ENCODE assay signal across 1 cellular context in the genomic region with DNA sequence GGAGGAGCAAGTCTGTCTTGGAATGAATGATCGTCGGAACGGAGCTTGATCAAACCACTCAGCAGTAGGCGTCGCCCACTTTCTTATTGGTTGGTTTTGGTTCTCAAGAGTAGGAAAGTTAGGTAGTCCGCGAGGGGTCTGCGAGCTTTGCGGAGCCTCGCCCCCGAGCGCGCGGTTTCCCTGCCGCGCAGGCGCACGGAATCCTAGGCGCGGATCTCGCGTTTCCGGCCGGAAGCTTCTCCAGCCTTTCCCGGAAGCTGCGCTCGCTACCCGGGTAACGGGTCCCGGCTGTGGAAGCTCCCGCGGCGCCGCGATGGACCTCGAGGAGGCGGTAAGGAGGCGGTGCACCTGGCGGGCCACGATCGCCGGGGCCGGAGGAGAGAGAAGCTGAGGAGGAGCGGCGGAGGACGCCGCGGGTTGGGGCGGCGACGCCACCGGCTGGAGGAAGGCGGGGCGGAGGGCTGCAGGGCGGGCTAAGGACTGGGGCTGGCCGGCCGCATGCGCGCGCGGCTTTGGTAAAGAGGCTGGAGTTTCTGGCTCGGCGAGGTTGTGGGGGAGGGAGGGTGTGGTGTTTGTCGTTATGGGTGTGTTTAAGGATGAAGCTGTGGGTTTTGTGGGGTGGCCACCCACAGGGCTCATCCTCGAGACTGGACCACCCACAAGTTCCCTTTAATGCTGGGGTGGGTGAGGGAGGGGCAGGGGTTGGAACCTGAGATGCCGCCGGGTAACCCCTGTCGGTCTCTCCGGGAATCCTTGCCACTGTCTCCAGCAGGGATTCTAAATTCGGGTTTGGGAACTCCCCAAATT.
TF ChIP-seq lines count a peak whose summit lies in the region.

A gene (plus strand): TSS at position 246 of the 807 bp plus-strand sequence. CDS start 68 bp downstream, at position 314.

TF ChIP-seq in K562, 482 proteins besides CTCF, POLR2A, EP300 and RAD21 (continued from another document and continues in another):
- TF ChIP-seq, protein P1, sequence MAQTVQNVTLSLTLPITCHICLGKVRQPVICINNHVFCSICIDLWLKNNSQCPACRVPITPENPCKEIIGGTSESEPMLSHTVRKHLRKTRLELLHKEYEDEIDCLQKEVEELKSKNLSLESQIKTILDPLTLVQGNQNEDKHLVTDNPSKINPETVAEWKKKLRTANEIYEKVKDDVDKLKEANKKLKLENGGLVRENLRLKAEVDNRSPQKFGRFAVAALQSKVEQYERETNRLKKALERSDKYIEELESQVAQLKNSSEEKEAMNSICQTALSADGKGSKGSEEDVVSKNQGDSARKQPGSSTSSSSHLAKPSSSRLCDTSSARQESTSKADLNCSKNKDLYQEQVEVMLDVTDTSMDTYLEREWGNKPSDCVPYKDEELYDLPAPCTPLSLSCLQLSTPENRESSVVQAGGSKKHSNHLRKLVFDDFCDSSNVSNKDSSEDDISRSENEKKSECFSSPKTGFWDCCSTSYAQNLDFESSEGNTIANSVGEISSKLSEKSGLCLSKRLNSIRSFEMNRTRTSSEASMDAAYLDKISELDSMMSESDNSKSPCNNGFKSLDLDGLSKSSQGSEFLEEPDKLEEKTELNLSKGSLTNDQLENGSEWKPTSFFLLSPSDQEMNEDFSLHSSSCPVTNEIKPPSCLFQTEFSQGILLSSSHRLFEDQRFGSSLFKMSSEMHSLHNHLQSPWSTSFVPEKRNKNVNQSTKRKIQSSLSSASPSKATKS (CRISPR knock-in tag; IDR thresholded peaks at IDR 0.05), result no peak
- no peak for TF ChIP-seq ZKSCAN8 (CRISPR knock-in tag; IDR thresholded peaks at IDR 0.05)
- peak; percentile 76; the same call in 1 of the 2 replicates for TF ChIP-seq ZNF766 (CRISPR knock-in tag; conservative IDR thresholded peaks at IDR 0.05)
- TF ChIP-seq KDM5B (IDR thresholded peaks at IDR 0.05; ENCODE audit: insufficient replicate concordance, low read depth, low read length), result peak; percentile 92
- peak; percentile 31; the same call in 1 of the 2 replicates for TF ChIP-seq CBFA2T3 (IDR thresholded peaks at IDR 0.05)
- TF ChIP-seq ZNF354B (CRISPR knock-in tag; IDR thresholded peaks at IDR 0.05), result no peak
- TF ChIP-seq DMBX1 (CRISPR knock-in tag; IDR thresholded peaks at IDR 0.05; ENCODE audit: borderline replicate concordance), result 0 out of 2 replicates have a peak, but pooled peaks have one; percentile 4
- TF ChIP-seq, protein P2, sequence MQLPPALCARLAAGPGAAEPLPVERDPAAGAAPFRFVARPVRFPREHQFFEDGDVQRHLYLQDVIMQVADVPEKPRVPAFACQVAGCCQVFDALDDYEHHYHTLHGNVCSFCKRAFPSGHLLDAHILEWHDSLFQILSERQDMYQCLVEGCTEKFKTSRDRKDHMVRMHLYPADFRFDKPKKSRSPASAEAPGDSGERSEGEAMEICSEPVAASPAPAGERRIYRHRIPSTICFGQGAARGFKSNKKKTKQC (CRISPR knock-in tag; IDR thresholded peaks at IDR 0.05), result no peak
- TF ChIP-seq, protein P3, sequence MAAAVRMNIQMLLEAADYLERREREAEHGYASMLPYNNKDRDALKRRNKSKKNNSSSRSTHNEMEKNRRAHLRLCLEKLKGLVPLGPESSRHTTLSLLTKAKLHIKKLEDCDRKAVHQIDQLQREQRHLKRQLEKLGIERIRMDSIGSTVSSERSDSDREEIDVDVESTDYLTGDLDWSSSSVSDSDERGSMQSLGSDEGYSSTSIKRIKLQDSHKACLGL (CRISPR knock-in tag; IDR thresholded peaks at IDR 0.05; ENCODE audit: borderline replicate concordance, poor library complexity, severe bottlenecking), result no peak
- TF ChIP-seq, protein P4, sequence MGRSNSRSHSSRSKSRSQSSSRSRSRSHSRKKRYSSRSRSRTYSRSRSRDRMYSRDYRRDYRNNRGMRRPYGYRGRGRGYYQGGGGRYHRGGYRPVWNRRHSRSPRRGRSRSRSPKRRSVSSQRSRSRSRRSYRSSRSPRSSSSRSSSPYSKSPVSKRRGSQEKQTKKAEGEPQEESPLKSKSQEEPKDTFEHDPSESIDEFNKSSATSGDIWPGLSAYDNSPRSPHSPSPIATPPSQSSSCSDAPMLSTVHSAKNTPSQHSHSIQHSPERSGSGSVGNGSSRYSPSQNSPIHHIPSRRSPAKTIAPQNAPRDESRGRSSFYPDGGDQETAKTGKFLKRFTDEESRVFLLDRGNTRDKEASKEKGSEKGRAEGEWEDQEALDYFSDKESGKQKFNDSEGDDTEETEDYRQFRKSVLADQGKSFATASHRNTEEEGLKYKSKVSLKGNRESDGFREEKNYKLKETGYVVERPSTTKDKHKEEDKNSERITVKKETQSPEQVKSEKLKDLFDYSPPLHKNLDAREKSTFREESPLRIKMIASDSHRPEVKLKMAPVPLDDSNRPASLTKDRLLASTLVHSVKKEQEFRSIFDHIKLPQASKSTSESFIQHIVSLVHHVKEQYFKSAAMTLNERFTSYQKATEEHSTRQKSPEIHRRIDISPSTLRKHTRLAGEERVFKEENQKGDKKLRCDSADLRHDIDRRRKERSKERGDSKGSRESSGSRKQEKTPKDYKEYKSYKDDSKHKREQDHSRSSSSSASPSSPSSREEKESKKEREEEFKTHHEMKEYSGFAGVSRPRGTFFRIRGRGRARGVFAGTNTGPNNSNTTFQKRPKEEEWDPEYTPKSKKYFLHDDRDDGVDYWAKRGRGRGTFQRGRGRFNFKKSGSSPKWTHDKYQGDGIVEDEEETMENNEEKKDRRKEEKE (IDR thresholded peaks at IDR 0.05; ENCODE audit: borderline replicate concordance in 1 of 2, control insufficient read depth in 1 of 2, low read depth in 2 of 2, low read length in 1 of 2), result 0 out of 4 replicates have a peak, but pooled peaks of 1 of the 2 experiments have one; percentile 32
- TF ChIP-seq NRF1 (conservative IDR thresholded peaks at IDR 0.05 in 1 of 2, IDR thresholded peaks at IDR 0.05 in 1 of 2), result peak; percentile 99
- TF ChIP-seq, protein P5, sequence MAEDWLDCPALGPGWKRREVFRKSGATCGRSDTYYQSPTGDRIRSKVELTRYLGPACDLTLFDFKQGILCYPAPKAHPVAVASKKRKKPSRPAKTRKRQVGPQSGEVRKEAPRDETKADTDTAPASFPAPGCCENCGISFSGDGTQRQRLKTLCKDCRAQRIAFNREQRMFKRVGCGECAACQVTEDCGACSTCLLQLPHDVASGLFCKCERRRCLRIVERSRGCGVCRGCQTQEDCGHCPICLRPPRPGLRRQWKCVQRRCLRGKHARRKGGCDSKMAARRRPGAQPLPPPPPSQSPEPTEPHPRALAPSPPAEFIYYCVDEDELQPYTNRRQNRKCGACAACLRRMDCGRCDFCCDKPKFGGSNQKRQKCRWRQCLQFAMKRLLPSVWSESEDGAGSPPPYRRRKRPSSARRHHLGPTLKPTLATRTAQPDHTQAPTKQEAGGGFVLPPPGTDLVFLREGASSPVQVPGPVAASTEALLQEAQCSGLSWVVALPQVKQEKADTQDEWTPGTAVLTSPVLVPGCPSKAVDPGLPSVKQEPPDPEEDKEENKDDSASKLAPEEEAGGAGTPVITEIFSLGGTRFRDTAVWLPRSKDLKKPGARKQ (CRISPR knock-in tag; IDR thresholded peaks at IDR 0.05), result no peak
- no peak for TF ChIP-seq SIN3B (IDR thresholded peaks at IDR 0.05; ENCODE audit: low read depth)
- TF ChIP-seq, protein P6, sequence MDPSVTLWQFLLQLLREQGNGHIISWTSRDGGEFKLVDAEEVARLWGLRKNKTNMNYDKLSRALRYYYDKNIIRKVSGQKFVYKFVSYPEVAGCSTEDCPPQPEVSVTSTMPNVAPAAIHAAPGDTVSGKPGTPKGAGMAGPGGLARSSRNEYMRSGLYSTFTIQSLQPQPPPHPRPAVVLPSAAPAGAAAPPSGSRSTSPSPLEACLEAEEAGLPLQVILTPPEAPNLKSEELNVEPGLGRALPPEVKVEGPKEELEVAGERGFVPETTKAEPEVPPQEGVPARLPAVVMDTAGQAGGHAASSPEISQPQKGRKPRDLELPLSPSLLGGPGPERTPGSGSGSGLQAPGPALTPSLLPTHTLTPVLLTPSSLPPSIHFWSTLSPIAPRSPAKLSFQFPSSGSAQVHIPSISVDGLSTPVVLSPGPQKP (CRISPR knock-in tag; IDR thresholded peaks at IDR 0.05), result no peak
- TF ChIP-seq RBM34 (IDR thresholded peaks at IDR 0.05; ENCODE audit: borderline replicate concordance, insufficient read depth, low read length), result no peak
- no peak for TF ChIP-seq MIER1 (IDR thresholded peaks at IDR 0.05; ENCODE audit: low read depth)
- TF ChIP-seq PML (IDR thresholded peaks at IDR 0.05; ENCODE audit: low read length), result no peak; the same call in 1 of the 2 replicates
- no peak for TF ChIP-seq STAT5B (CRISPR knock-in tag; IDR thresholded peaks at IDR 0.05)
- peak; percentile 39 for TF ChIP-seq HNRNPK (IDR thresholded peaks at IDR 0.05; ENCODE audit: low read depth, low read length, poor library complexity, severe bottlenecking)
- no peak for TF ChIP-seq ZNF184 (CRISPR knock-in tag; IDR thresholded peaks at IDR 0.05)
- no peak for TF ChIP-seq ZNF324 (CRISPR knock-in tag; IDR thresholded peaks at IDR 0.05)
- peak in 1 of 2 experiments; percentile 41; a peak in 1 of 4 replicates for TF ChIP-seq SRF (CRISPR knock-in tag; IDR thresholded peaks at IDR 0.05)
- TF ChIP-seq GABPB1 (CRISPR knock-in tag; IDR thresholded peaks at IDR 0.05), result peak; percentile 93
- no peak for TF ChIP-seq HDAC3 (IDR thresholded peaks at IDR 0.05; ENCODE audit: borderline replicate concordance, partially characterized antibody)
- TF ChIP-seq, protein P7, sequence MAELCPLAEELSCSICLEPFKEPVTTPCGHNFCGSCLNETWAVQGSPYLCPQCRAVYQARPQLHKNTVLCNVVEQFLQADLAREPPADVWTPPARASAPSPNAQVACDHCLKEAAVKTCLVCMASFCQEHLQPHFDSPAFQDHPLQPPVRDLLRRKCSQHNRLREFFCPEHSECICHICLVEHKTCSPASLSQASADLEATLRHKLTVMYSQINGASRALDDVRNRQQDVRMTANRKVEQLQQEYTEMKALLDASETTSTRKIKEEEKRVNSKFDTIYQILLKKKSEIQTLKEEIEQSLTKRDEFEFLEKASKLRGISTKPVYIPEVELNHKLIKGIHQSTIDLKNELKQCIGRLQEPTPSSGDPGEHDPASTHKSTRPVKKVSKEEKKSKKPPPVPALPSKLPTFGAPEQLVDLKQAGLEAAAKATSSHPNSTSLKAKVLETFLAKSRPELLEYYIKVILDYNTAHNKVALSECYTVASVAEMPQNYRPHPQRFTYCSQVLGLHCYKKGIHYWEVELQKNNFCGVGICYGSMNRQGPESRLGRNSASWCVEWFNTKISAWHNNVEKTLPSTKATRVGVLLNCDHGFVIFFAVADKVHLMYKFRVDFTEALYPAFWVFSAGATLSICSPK (IDR thresholded peaks at IDR 0.05; ENCODE audit: borderline replicate concordance), result no peak
- TF ChIP-seq TGIF2 (CRISPR knock-in tag; IDR thresholded peaks at IDR 0.05), result no peak; the same call in 1 of the 2 replicates
- TF ChIP-seq, protein P8, sequence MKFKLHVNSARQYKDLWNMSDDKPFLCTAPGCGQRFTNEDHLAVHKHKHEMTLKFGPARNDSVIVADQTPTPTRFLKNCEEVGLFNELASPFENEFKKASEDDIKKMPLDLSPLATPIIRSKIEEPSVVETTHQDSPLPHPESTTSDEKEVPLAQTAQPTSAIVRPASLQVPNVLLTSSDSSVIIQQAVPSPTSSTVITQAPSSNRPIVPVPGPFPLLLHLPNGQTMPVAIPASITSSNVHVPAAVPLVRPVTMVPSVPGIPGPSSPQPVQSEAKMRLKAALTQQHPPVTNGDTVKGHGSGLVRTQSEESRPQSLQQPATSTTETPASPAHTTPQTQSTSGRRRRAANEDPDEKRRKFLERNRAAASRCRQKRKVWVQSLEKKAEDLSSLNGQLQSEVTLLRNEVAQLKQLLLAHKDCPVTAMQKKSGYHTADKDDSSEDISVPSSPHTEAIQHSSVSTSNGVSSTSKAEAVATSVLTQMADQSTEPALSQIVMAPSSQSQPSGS (CRISPR knock-in tag; IDR thresholded peaks at IDR 0.05), result no peak
- TF ChIP-seq NCOA1 (IDR thresholded peaks at IDR 0.05; ENCODE audit: low read depth), result peak; percentile 75; the same call in 1 of the 2 replicates
- no peak for TF ChIP-seq MTF1 (CRISPR knock-in tag; IDR thresholded peaks at IDR 0.05; ENCODE audit: borderline replicate concordance)
- TF ChIP-seq PCBP1 (IDR thresholded peaks at IDR 0.05; ENCODE audit: low read depth, low read length, poor library complexity, severe bottlenecking), result peak; percentile 85
- TF ChIP-seq CBFA2T2 (conservative IDR thresholded peaks at IDR 0.05), result no peak
- no peak for TF ChIP-seq TEAD2 (tag; IDR thresholded peaks at IDR 0.05)
- no peak for TF ChIP-seq DACH1 (IDR thresholded peaks at IDR 0.05; ENCODE audit: partially characterized antibody)
- TF ChIP-seq NCOA2 (IDR thresholded peaks at IDR 0.05; ENCODE audit: partially characterized antibody in 2 of 2), result no peak
- TF ChIP-seq HDGF (IDR thresholded peaks at IDR 0.05), result no peak
- TF ChIP-seq HNRNPUL1 (IDR thresholded peaks at IDR 0.05; ENCODE audit: low read length), result no peak
- TF ChIP-seq LEF1 (IDR thresholded peaks at IDR 0.05), result peak; percentile 91
- TF ChIP-seq RBM17 (IDR thresholded peaks at IDR 0.05; ENCODE audit: borderline replicate concordance, low read depth, low read length), result no peak
- TF ChIP-seq BRD9 (IDR thresholded peaks at IDR 0.05; ENCODE audit: low read depth, partially characterized antibody), result no peak
- no peak for TF ChIP-seq SMAD3 (CRISPR knock-in tag; conservative IDR thresholded peaks at IDR 0.05)
- TF ChIP-seq MAZ (CRISPR knock-in tag; conservative IDR thresholded peaks at IDR 0.05 in 1 of 2, IDR thresholded peaks at IDR 0.05 in 1 of 2), result peak; percentile 87 to 95
- TF ChIP-seq, protein P9, sequence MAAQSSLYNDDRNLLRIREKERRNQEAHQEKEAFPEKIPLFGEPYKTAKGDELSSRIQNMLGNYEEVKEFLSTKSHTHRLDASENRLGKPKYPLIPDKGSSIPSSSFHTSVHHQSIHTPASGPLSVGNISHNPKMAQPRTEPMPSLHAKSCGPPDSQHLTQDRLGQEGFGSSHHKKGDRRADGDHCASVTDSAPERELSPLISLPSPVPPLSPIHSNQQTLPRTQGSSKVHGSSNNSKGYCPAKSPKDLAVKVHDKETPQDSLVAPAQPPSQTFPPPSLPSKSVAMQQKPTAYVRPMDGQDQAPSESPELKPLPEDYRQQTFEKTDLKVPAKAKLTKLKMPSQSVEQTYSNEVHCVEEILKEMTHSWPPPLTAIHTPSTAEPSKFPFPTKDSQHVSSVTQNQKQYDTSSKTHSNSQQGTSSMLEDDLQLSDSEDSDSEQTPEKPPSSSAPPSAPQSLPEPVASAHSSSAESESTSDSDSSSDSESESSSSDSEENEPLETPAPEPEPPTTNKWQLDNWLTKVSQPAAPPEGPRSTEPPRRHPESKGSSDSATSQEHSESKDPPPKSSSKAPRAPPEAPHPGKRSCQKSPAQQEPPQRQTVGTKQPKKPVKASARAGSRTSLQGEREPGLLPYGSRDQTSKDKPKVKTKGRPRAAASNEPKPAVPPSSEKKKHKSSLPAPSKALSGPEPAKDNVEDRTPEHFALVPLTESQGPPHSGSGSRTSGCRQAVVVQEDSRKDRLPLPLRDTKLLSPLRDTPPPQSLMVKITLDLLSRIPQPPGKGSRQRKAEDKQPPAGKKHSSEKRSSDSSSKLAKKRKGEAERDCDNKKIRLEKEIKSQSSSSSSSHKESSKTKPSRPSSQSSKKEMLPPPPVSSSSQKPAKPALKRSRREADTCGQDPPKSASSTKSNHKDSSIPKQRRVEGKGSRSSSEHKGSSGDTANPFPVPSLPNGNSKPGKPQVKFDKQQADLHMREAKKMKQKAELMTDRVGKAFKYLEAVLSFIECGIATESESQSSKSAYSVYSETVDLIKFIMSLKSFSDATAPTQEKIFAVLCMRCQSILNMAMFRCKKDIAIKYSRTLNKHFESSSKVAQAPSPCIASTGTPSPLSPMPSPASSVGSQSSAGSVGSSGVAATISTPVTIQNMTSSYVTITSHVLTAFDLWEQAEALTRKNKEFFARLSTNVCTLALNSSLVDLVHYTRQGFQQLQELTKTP (IDR thresholded peaks at IDR 0.05; ENCODE audit: low read depth in 1 of 2, partially characterized antibody in 2 of 2), result no peak
- peak; percentile 94 for TF ChIP-seq ELF1 (tag; IDR thresholded peaks at IDR 0.05)
- no peak for TF ChIP-seq ZNF146 (CRISPR knock-in tag; IDR thresholded peaks at IDR 0.05; ENCODE audit: unreplicated experiment)
- 0 out of 2 replicates have a peak, but pooled peaks have one; percentile 20 for TF ChIP-seq NFIC (IDR thresholded peaks at IDR 0.05)
